10 cellular contexts compared by ENCODE assay signal in genomic region chr9:127768666-127769065, GRCh38. TPM values are rescaled to one million over a fixed set of nuclear protein-coding genes. Genes with fewer than 3 reads are reported as not detected.
DNase-seq lines count a peak whose midpoint lies in the region; ATAC-seq and TF ChIP-seq lines count a peak whose summit lies in the region.
"Had no signal": no experiment of that assay in that cellular context is flagged by ENCODE, and none has a peak within 500 bp of the region (broad histone marks: within the 10 kb centered on the region; RNA-seq: fewer than 3 reads in every experiment).

No MANE protein-coding gene starts in this region.

- peaks cover 4% of the 10 kb centered on the region for H3K36me3 Mint-ChIP-seq in T-helper 17 cell (ENCODE audit: low read depth)

- intact Hi-C loops in esophagus muscularis mucosa (cut with DNase I) (no loop called here), sigmoid colon (cut with DNase I) (no loop called here), sciatic nerve (cut with DNase I) (no loop called here)

- TF ChIP-seq CTCF in esophagus muscularis mucosa (IDR thresholded peaks at IDR 0.05) (no peak), sigmoid colon (IDR thresholded peaks at IDR 0.05) (no peak)

- H3K36me3 ChIP-seq in HUES6 (ENCODE audit: control insufficient read depth, insufficient read depth, low read length): no peaks in the 10 kb centered on the region
- peaks cover 0 to 11% (median 0%) of the 10 kb centered on the region in 4 donors for H3K36me3 ChIP-seq in esophagus muscularis mucosa
- no peaks in the 10 kb centered on the region for H3K36me3 ChIP-seq in sigmoid colon
- H3K36me3 ChIP-seq: thoracic aorta had no signal

- H3K4me1 ChIP-seq in HUES6 (ENCODE audit: control insufficient read depth, insufficient read depth, low read length): peaks cover 37% of the 10 kb centered on the region
- H3K4me1 ChIP-seq in esophagus muscularis mucosa: peaks cover 35 to 50% (median 43%) of the 10 kb centered on the region in 4 donors
- H3K4me1 ChIP-seq in sigmoid colon: peaks cover 0 to 12% (median 9%) of the 10 kb centered on the region in 4 donors

- H3K4me3 ChIP-seq in HUES6 (ENCODE audit: low read depth, low read length) (no peak overlapping the region), esophagus muscularis mucosa (peak overlapping the region in 3 of 4 donors; percentile 20 to 60 (median 41)), sigmoid colon (no peak overlapping the region)
- H3K4me3 ChIP-seq: GM12878, thoracic aorta had no signal

- H3K4me1 Mint-ChIP-seq in T-helper 17 cell: peaks cover 59% of the 10 kb centered on the region

- TF ChIP-seq POLR2A in esophagus muscularis mucosa (IDR thresholded peaks at IDR 0.05; ENCODE audit: low read depth) (no peak), sigmoid colon (IDR thresholded peaks at IDR 0.05) (no peak)

- H3K27me3 Mint-ChIP-seq in T-helper 17 cell: no peaks in the 10 kb centered on the region

- H3K9me3 ChIP-seq in HUES6 (ENCODE audit: control insufficient read depth, insufficient read depth, low read depth, low read length) (no peaks in the 10 kb centered on the region), T-helper 17 cell (ENCODE audit: control insufficient read depth, low read length, poor library complexity, severe bottlenecking) (no peaks in the 10 kb centered on the region), esophagus muscularis mucosa (no peaks in the 10 kb centered on the region), sigmoid colon (no peaks in the 10 kb centered on the region)
- H3K9me3 ChIP-seq: thoracic aorta had no signal

- no peaks in the 10 kb centered on the region for H3K27me3 ChIP-seq in HUES6 (ENCODE audit: control insufficient read depth, insufficient read depth, low read length)
- H3K27me3 ChIP-seq in esophagus muscularis mucosa: peaks cover 0 to 22% (median 0%) of the 10 kb centered on the region in 4 donors
- H3K27me3 ChIP-seq in sigmoid colon: peaks cover 0 to 7% (median 0%) of the 10 kb centered on the region in 3 donors

- peak overlapping the region; percentile 56; the same call in 1 of the 2 replicates for H3K27ac ChIP-seq in HUES6 (ENCODE audit: low read depth, low read length)
- peak overlapping the region; percentile 48 to 75 (median 70) for H3K27ac ChIP-seq in esophagus muscularis mucosa (replicated peaks in 1 of 4)
- H3K27ac ChIP-seq in sigmoid colon: peak overlapping the region; percentile 48 to 66 (median 52)

- no peak overlapping the region for H3K9ac ChIP-seq in HUES6 (ENCODE audit: low read length)

- DNase-seq in T-helper 17 cell (no peak), esophagus muscularis mucosa (ENCODE audit: extremely low spot score) (no peak), sigmoid colon (no peak), sciatic nerve (ENCODE audit: low spot score) (no peak), glomerular visceral epithelial cell (ENCODE audit: extremely low spot score) (no peak)
- DNase-seq in stimulated activated naive CD4-positive, alpha-beta T cell (lab: John Stamatoyannopoulos, UW): no peak

- peak overlapping the region; percentile 96 for H3K27ac Mint-ChIP-seq in T-helper 17 cell

- no peak for TF ChIP-seq EP300 in esophagus muscularis mucosa (IDR thresholded peaks at IDR 0.05)
- no peak for TF ChIP-seq EP300 in sigmoid colon (IDR thresholded peaks at IDR 0.05)

- ATAC-seq in T-helper 17 cell (no peak), sciatic nerve (no peak), GM21515 (IDR thresholded peaks at IDR 0.05; ENCODE audit: unreplicated experiment) (no peak)
- ATAC-seq: GM12878 had no signal

- H3K4me3 Mint-ChIP-seq in T-helper 17 cell: peak overlapping the region; percentile 85

- 70% methylated on average over 8 of the region's 8 CpGs for WGBS in esophagus muscularis mucosa
- WGBS in sigmoid colon, 2 donors: 70 to 77% methylated on average over 8 of the region's 8 CpGs

RNA-seq across cellular contexts. Expression of gene SH2D3C, which starts 9.8 kb away (rescaled TPM):
- total RNA-seq in T-helper 17 cell (10 to 100 TPM; 15.9 to 27.2 TPM), esophagus muscularis mucosa (10 to 100 TPM in 3 of 4 donors, 1 to 10 TPM in 1; 5.0 to 18.1 (median 14.3) TPM), sigmoid colon (1 to 10 TPM; 3.1 to 7.2 (median 4.9) TPM), sciatic nerve (22.6 TPM)
- 10 to 100 TPM in 1 of 3 donors, 1 to 10 TPM in 2; 1.4 to 11.3 (median 6.6) TPM for polyA plus RNA-seq in sigmoid colon

RNA-seq across cellular contexts. Expression of gene CDK9, which starts 17.2 kb away (rescaled TPM):
- total RNA-seq in T-helper 17 cell (100 to 1,000 TPM; 107 to 123 TPM), esophagus muscularis mucosa (10 to 100 TPM; 54.4 to 79.6 (median 71.7) TPM), sigmoid colon (10 to 100 TPM; 44.9 to 77.2 (median 51.8) TPM), sciatic nerve (127 TPM)
- 10 to 100 TPM; 28.9 to 47.2 (median 32.4) TPM for polyA plus RNA-seq in sigmoid colon

RNA-seq across cellular contexts. Expression of gene TOR2A, which starts 33.6 kb away (rescaled TPM):
- total RNA-seq in T-helper 17 cell (10 to 100 TPM in 1 of 2 donors, 1 to 10 TPM in 1; 9.4 to 10.5 TPM), esophagus muscularis mucosa (1 to 10 TPM; 5.4 to 9.2 (median 7.0) TPM), sigmoid colon (10 to 100 TPM in 1 of 4 donors, 1 to 10 TPM in 3; 6.1 to 10.4 (median 7.9) TPM), sciatic nerve (6.8 TPM)
- polyA plus RNA-seq in sigmoid colon: 10 to 100 TPM; 12.6 to 26.4 (median 15.7) TPM

RNA-seq across cellular contexts. Expression of gene FPGS, which starts 34.0 kb away (rescaled TPM):
- total RNA-seq in T-helper 17 cell (10 to 100 TPM; 71.2 to 80.6 TPM), esophagus muscularis mucosa (10 to 100 TPM; 36.1 to 56.3 (median 50.1) TPM), sigmoid colon (10 to 100 TPM; 32.1 to 47.9 (median 35.8) TPM), sciatic nerve (69.7 TPM)
- polyA plus RNA-seq in sigmoid colon: 10 to 100 TPM in 2 of 3 donors, 1 to 10 TPM in 1; 9.2 to 51.3 (median 16.8) TPM

RNA-seq across cellular contexts. Expression of gene TTC16, which starts 52.8 kb away (rescaled TPM):
- 1 to 10 TPM; 3.7 to 4.3 TPM for total RNA-seq in T-helper 17 cell
- total RNA-seq in esophagus muscularis mucosa: under 1 TPM in 3 of 4 donors, not detected in 1; under 0.01 to 0.17 (median 0.11) TPM
- total RNA-seq in sigmoid colon: not detected
- polyA plus RNA-seq in sigmoid colon: under 1 TPM in 1 of 3 donors, not detected in 2; 0.15 TPM
- total RNA-seq in sciatic nerve: 0.13 TPM
- total RNA-seq: GM12878 had no signal

Comparison
In these comparisons a context has a peak if more than half of its experiments do, and no peak if none do; other contexts are left out.
1. H3K4me3 ChIP-seq: peak in esophagus muscularis mucosa (3 of 4); none in HUES6 (single experiment) and sigmoid colon (0 of 4).
2. Peak in every context shown above with its lines, with median percentiles within 50 percentile points of each other: H3K27ac ChIP-seq.